ENCODE assay signal across 29 cellular contexts in genomic region chr10:110847351-110847750, GRCh38. TPM values are rescaled to one million over a fixed set of nuclear protein-coding genes. Genes with fewer than 3 reads are reported as not detected.
DNase-seq lines count a peak whose midpoint lies in the region; ATAC-seq, FAIRE-seq and TF ChIP-seq lines count a peak whose summit lies in the region.
"Had no signal": no experiment of that assay in that cellular context is flagged by ENCODE, and none has a peak within 500 bp of the region (broad histone marks: within the 10 kb centered on the region; RNA-seq: fewer than 3 reads in every experiment).

No MANE protein-coding gene starts in this region.

- H3K9me3 ChIP-seq in small intestine (ENCODE audit: control insufficient read depth, low read depth), result no peaks in the 10 kb centered on the region
- no peaks in the 10 kb centered on the region for H3K9me3 ChIP-seq in MG63
- H3K9me3 ChIP-seq: adrenal gland, gastroesophageal sphincter, HAP-1, lower lobe of right lung, neutrophil, prostate gland had no signal

- peaks cover 1% of the 10 kb centered on the region for H3K36me3 Mint-ChIP-seq in activated CD8-positive, alpha-beta T cell treated with anti-CD3 and anti-CD28 coated beads, Interleukin-2, amount 10 ng/mL, durations not matched to agents 7 days and 5 days (ENCODE audit: low read depth)
- no peaks in the 10 kb centered on the region for H3K36me3 Mint-ChIP-seq in activated CD8-positive, alpha-beta T cell treated with anti-CD3 and anti-CD28 coated beads for 36 hours (ENCODE audit: low read depth)
- H3K36me3 Mint-ChIP-seq in activated T-helper 17 cell treated with anti-CD3 and anti-CD28 coated beads, Interleukin-2, amount 50 U/mL, for 72 hours (ENCODE audit: low read depth), result no peaks in the 10 kb centered on the region
- H3K36me3 Mint-ChIP-seq in naive B cell, result no peaks in the 10 kb centered on the region

- TF ChIP-seq CTCF in activated CD8-positive, alpha-beta T cell treated with anti-CD3 and anti-CD28 coated beads for 36 hours (IDR thresholded peaks at IDR 0.05), result no peak

- WGBS in small intestine, 3 donors, result 61 to 73% (median 72%) methylated on average over 6 of the region's 6 CpGs

- no peak for DNase-seq in activated CD8-positive, alpha-beta T cell treated with anti-CD3 and anti-CD28 coated beads, Interleukin-2, amount 10 ng/mL, durations not matched to agents 7 days and 5 days
- DNase-seq in activated CD8-positive, alpha-beta T cell treated with anti-CD3 and anti-CD28 coated beads for 36 hours, result no peak
- no peak for DNase-seq in naive B cell
- no peak for DNase-seq in small intestine
- DNase-seq in DMS114 treated with DMSO at 0.1 percent for 48 hours (lab: John Stamatoyannopoulos, UW; ENCODE audit: unreplicated experiment), result no peak
- DNase-seq in MG63, result no peak
- no peak for DNase-seq in GM03348 (ENCODE audit: low spot score)
- DNase-seq: 8988T; activated CD4-positive, alpha-beta T cell treated with anti-CD3 and anti-CD28 coated beads for 36 hours; activated gamma-delta T cell; activated T-cell treated with anti-CD3 and anti-CD28 coated beads, Interleukin-2, amount 50 U/mL, for 1 hour; adrenal gland; brain microvascular endothelial cell; DMS79; hippocampal formation; lower lobe of right lung; NCI-H1436 treated with DMSO at 0.1 percent for 48 hours; NCI-H2107; Right ventricle myocardium superior; stimulated activated CD4-positive, alpha-beta T cell treated with anti-CD3 and anti-CD28 coated beads, Interleukin-15, amount 100 ng/mL, for 24 hours; stimulated activated CD4-positive, alpha-beta T cell treated with anti-CD3 and anti-CD28 coated beads, Interleukin-4, amount 100 ng/mL, for 4 hours had no signal

- H3K4me3 Mint-ChIP-seq in activated CD8-positive, alpha-beta T cell treated with anti-CD3 and anti-CD28 coated beads, Interleukin-2, amount 10 ng/mL, durations not matched to agents 7 days and 5 days, result no peak overlapping the region
- H3K4me3 Mint-ChIP-seq in activated CD8-positive, alpha-beta T cell treated with anti-CD3 and anti-CD28 coated beads for 36 hours, result no peak overlapping the region
- no peak overlapping the region for H3K4me3 Mint-ChIP-seq in activated T-helper 17 cell treated with anti-CD3 and anti-CD28 coated beads, Interleukin-2, amount 50 U/mL, for 72 hours
- H3K4me3 Mint-ChIP-seq in naive B cell, result peak overlapping the region in 3 of 8 donors; percentile 23 to 62 (median 26)
- H3K4me3 Mint-ChIP-seq: activated CD4-positive, alpha-beta T cell treated with anti-CD3 and anti-CD28 coated beads for 36 hours had no signal

- intact Hi-C loops in activated CD8-positive, alpha-beta T cell treated with anti-CD3 and anti-CD28 coated beads for 36 hours (cut with micrococcal nuclease), result no loop called here

- peaks cover 71% of the 10 kb centered on the region for H3K4me1 Mint-ChIP-seq in activated CD8-positive, alpha-beta T cell treated with anti-CD3 and anti-CD28 coated beads, Interleukin-2, amount 10 ng/mL, durations not matched to agents 7 days and 5 days (ENCODE audit: low read depth)
- H3K4me1 Mint-ChIP-seq in activated CD8-positive, alpha-beta T cell treated with anti-CD3 and anti-CD28 coated beads for 36 hours (ENCODE audit: low read depth), result peaks cover 69% of the 10 kb centered on the region
- H3K4me1 Mint-ChIP-seq in activated T-helper 17 cell treated with anti-CD3 and anti-CD28 coated beads, Interleukin-2, amount 50 U/mL, for 72 hours, result peaks cover 34% of the 10 kb centered on the region
- H3K4me1 Mint-ChIP-seq in naive B cell, result peaks cover 74 to 82% (median 82%) of the 10 kb centered on the region in 3 donors

- ATAC-seq in activated CD8-positive, alpha-beta T cell treated with anti-CD3 and anti-CD28 coated beads, Interleukin-2, amount 10 ng/mL, durations not matched to agents 7 days and 5 days, result no peak
- no peak for ATAC-seq in activated CD8-positive, alpha-beta T cell treated with anti-CD3 and anti-CD28 coated beads for 36 hours
- ATAC-seq in activated T-helper 17 cell treated with anti-CD3 and anti-CD28 coated beads, Interleukin-2, amount 50 U/mL, for 72 hours (replicated peaks), result no peak
- ATAC-seq in naive B cell (ENCODE audit: low read depth in 2 of 2), result no peak
- ATAC-seq: activated CD4-positive, alpha-beta T cell treated with anti-CD3 and anti-CD28 coated beads for 36 hours; gastroesophageal sphincter; lower lobe of right lung; Panc1 had no signal

- peak overlapping the region; percentile 78 to 91 for H3K27ac ChIP-seq in small intestine (ENCODE audit: low read depth in 1 of 2, low read length in 1 of 2)
- H3K27ac ChIP-seq: adrenal gland, brain microvascular endothelial cell, gastroesophageal sphincter, lower lobe of right lung, neutrophil had no signal

- H3K9me3 Mint-ChIP-seq in activated CD8-positive, alpha-beta T cell treated with anti-CD3 and anti-CD28 coated beads, Interleukin-2, amount 10 ng/mL, durations not matched to agents 7 days and 5 days (ENCODE audit: insufficient read depth), result no peaks in the 10 kb centered on the region
- H3K9me3 Mint-ChIP-seq in activated CD8-positive, alpha-beta T cell treated with anti-CD3 and anti-CD28 coated beads for 36 hours, result no peaks in the 10 kb centered on the region
- peaks cover 4% of the 10 kb centered on the region for H3K9me3 Mint-ChIP-seq in activated T-helper 17 cell treated with anti-CD3 and anti-CD28 coated beads, Interleukin-2, amount 50 U/mL, for 72 hours
- peaks cover 0 to 5% (median 0%) of the 10 kb centered on the region in 7 donors for H3K9me3 Mint-ChIP-seq in naive B cell

- POLR2A ChIA-PET in activated CD8-positive, alpha-beta T cell treated with anti-CD3 and anti-CD28 coated beads, Interleukin-2, amount 10 ng/mL, durations not matched to agents 7 days and 5 days (lab: Charles Lee), result interaction anchor here (1.4 kb wide), 1 partner anchor 43 kb away, joined by 5 read pairs; no protein-coding TSS in a partner anchor
- POLR2A ChIA-PET in activated CD8-positive, alpha-beta T cell treated with anti-CD3 and anti-CD28 coated beads for 36 hours (lab: Charles Lee), result interaction anchor here (0.8 to 1.7 kb wide), 2 partner anchors 10 to 61 kb away, joined by 3 to 8 read pairs; no protein-coding TSS in a partner anchor

- FAIRE-seq in small intestine (lab: Jason Lieb, UNC), result no peak
- FAIRE-seq: endothelial cell of umbilical vein, G401.6 had no signal

- no peak overlapping the region for H3K4me3 ChIP-seq in small intestine (ENCODE audit: low read depth in 1 of 2, low read length in 2 of 2)
- no peak overlapping the region for H3K4me3 ChIP-seq in MG63
- H3K4me3 ChIP-seq: adrenal gland, gastroesophageal sphincter, HAP-1, lower lobe of right lung, prostate gland had no signal

- H3K4me1 ChIP-seq in small intestine (ENCODE audit: control insufficient read depth in 2 of 2, insufficient read depth in 1 of 2, low read depth in 1 of 2, low read length in 1 of 2), result peaks cover 23 to 31% of the 10 kb centered on the region in 2 donors
- H3K4me1 ChIP-seq: gastroesophageal sphincter, HAP-1 had no signal

- H3K36me3 ChIP-seq in small intestine (ENCODE audit: control insufficient read depth in 2 of 2, insufficient read depth in 2 of 2, low read length in 2 of 2), result no peaks in the 10 kb centered on the region
- H3K36me3 ChIP-seq in MG63, result no peaks in the 10 kb centered on the region
- H3K36me3 ChIP-seq: adrenal gland, brain microvascular endothelial cell, gastroesophageal sphincter, HAP-1, lower lobe of right lung, neutrophil, prostate gland had no signal

- CTCF ChIA-PET in activated CD8-positive, alpha-beta T cell treated with anti-CD3 and anti-CD28 coated beads, Interleukin-2, amount 10 ng/mL, durations not matched to agents 7 days and 5 days (lab: Charles Lee), result interaction anchor here (1.3 kb wide), 1 partner anchor 175 kb away, joined by 4 read pairs; no protein-coding TSS in a partner anchor
- CTCF ChIA-PET in activated CD8-positive, alpha-beta T cell treated with anti-CD3 and anti-CD28 coated beads for 36 hours (lab: Charles Lee), result interaction anchor here (2.2 kb wide), 1 partner anchor 11 kb away, joined by 7 read pairs; no protein-coding TSS in a partner anchor

- no peaks in the 10 kb centered on the region for H3K27me3 ChIP-seq in small intestine (ENCODE audit: control insufficient read depth in 2 of 2, insufficient read depth in 2 of 2, low read length in 2 of 2)
- no peaks in the 10 kb centered on the region for H3K27me3 ChIP-seq in MG63
- H3K27me3 ChIP-seq: adrenal gland, brain microvascular endothelial cell, gastroesophageal sphincter, neutrophil had no signal

- peak overlapping the region; percentile 1 for H3K27ac Mint-ChIP-seq in activated CD8-positive, alpha-beta T cell treated with anti-CD3 and anti-CD28 coated beads, Interleukin-2, amount 10 ng/mL, durations not matched to agents 7 days and 5 days
- H3K27ac Mint-ChIP-seq in activated CD8-positive, alpha-beta T cell treated with anti-CD3 and anti-CD28 coated beads for 36 hours, result no peak overlapping the region
- H3K27ac Mint-ChIP-seq in activated T-helper 17 cell treated with anti-CD3 and anti-CD28 coated beads, Interleukin-2, amount 50 U/mL, for 72 hours, result peak overlapping the region; percentile 29
- peak overlapping the region in 4 of 6 donors; percentile 5 to 68 (median 61) for H3K27ac Mint-ChIP-seq in naive B cell
- H3K27ac Mint-ChIP-seq: activated CD4-positive, alpha-beta T cell treated with anti-CD3 and anti-CD28 coated beads for 36 hours had no signal

- no peaks in the 10 kb centered on the region for H3K27me3 Mint-ChIP-seq in activated CD8-positive, alpha-beta T cell treated with anti-CD3 and anti-CD28 coated beads, Interleukin-2, amount 10 ng/mL, durations not matched to agents 7 days and 5 days (ENCODE audit: low read depth)
- no peaks in the 10 kb centered on the region for H3K27me3 Mint-ChIP-seq in activated CD8-positive, alpha-beta T cell treated with anti-CD3 and anti-CD28 coated beads for 36 hours
- H3K27me3 Mint-ChIP-seq in activated T-helper 17 cell treated with anti-CD3 and anti-CD28 coated beads, Interleukin-2, amount 50 U/mL, for 72 hours, result no peaks in the 10 kb centered on the region
- H3K27me3 Mint-ChIP-seq in naive B cell, result no peaks in the 10 kb centered on the region
- H3K27me3 Mint-ChIP-seq: activated CD4-positive, alpha-beta T cell treated with anti-CD3 and anti-CD28 coated beads for 36 hours had no signal

RNA-seq across cellular contexts. Expression of gene PDCD4, which starts 24.4 kb away (rescaled TPM):
- 10 to 100 TPM; 97.1 to 98.4 TPM for total RNA-seq in activated CD8-positive, alpha-beta T cell treated with anti-CD3 and anti-CD28 coated beads, Interleukin-2, amount 10 ng/mL, durations not matched to agents 7 days and 5 days
- total RNA-seq in activated CD8-positive, alpha-beta T cell treated with anti-CD3 and anti-CD28 coated beads for 36 hours, result 100 to 1,000 TPM; 186 to 190 TPM
- 100 to 1,000 TPM in 1 of 2 donors, 10 to 100 TPM in 1; 59.0 to 140 TPM for total RNA-seq in activated T-helper 17 cell treated with anti-CD3 and anti-CD28 coated beads, Interleukin-2, amount 50 U/mL, for 72 hours
- polyA plus RNA-seq in naive B cell (ENCODE audit: low read depth in 6 of 6), result 100 to 1,000 TPM; 197 to 439 (median 323) TPM
- 100 to 1,000 TPM; 111 to 309 (median 124) TPM for polyA plus RNA-seq in small intestine
- total RNA-seq in MG63 (2014; rRNA removed; shearing (Covaris generic); ENCODE audit: low replicate concordance), result 20.0 and 25.8 TPM in 2 replicates
